ENCODE assay signal across 9 cellular contexts in genomic region chr7:21429021-21429420, GRCh38. TPM values are rescaled to one million over a fixed set of nuclear protein-coding genes. Genes with fewer than 3 reads are reported as not detected.
DNase-seq lines count a peak whose midpoint lies in the region; ATAC-seq and TF ChIP-seq lines count a peak whose summit lies in the region.
"Had no signal": no experiment of that assay in that cellular context is flagged by ENCODE, and none has a peak within 500 bp of the region (broad histone marks: within the 10 kb centered on the region; RNA-seq: fewer than 3 reads in every experiment).

No MANE protein-coding gene starts in this region.

- no peaks in the 10 kb centered on the region for H3K9me2 ChIP-seq in hepatocyte (replicated peaks; ENCODE audit: insufficient read depth)

- H3K27ac ChIP-seq in WERI-Rb-1 (peak overlapping the region; percentile 99), hepatocyte (no peak overlapping the region)

- H3K9me3 ChIP-seq in WERI-Rb-1 (ENCODE audit: severe bottlenecking) (no peaks in the 10 kb centered on the region), hepatocyte (ENCODE audit: low read depth) (no peaks in the 10 kb centered on the region)

- TF ChIP-seq CTCF in WERI-Rb-1 (IDR thresholded peaks at IDR 0.05; ENCODE audit: low read depth, low read length) (no peak), hepatocyte (IDR thresholded peaks at IDR 0.05; ENCODE audit: poor library complexity) (no peak)

- peak overlapping the region; percentile 95 for H3K27ac Mint-ChIP-seq in activated CD4-positive, alpha-beta T cell treated with anti-CD3 and anti-CD28 coated beads, Interleukin-2, amount 10 ng/mL, durations not matched to agents 24 days and 14 days
- peak overlapping the region in 1 of 2 donors; percentile 14 for H3K27ac Mint-ChIP-seq in stimulated activated naive CD8-positive, alpha-beta T cell treated with anti-CD3 and anti-CD28 coated beads, Interleukin-15, amount 100 ng/mL, for 72 hours

- no peak for DNase-seq in activated CD4-positive, alpha-beta T cell treated with anti-CD3 and anti-CD28 coated beads, Interleukin-2, amount 10 ng/mL, durations not matched to agents 24 days and 14 days
- no peak for DNase-seq in activated CD4-positive, alpha-beta T cell treated with anti-CD3 and anti-CD28 coated beads, Interleukin-2, amount 50 U/mL, for 1 hour
- no peak for DNase-seq in WERI-Rb-1
- no peak for DNase-seq in hepatocyte (ENCODE audit: low spot score)
- DNase-seq in stimulated activated naive CD8-positive, alpha-beta T cell treated with anti-CD3 and anti-CD28 coated beads, Interleukin-15, amount 100 ng/mL, for 72 hours: no peak
- no peak for DNase-seq in activated gamma-delta T cell (lab: John Stamatoyannopoulos, UW)
- DNase-seq in NCI-H2029 treated with DMSO at 0.1 percent for 48 hours (lab: John Stamatoyannopoulos, UW): no peak
- DNase-seq: foreskin keratinocyte had no signal

- peaks cover 9% of the 10 kb centered on the region for H3K79me2 ChIP-seq in hepatocyte

- no peaks in the 10 kb centered on the region for H3K27me3 Mint-ChIP-seq in activated CD4-positive, alpha-beta T cell treated with anti-CD3 and anti-CD28 coated beads, Interleukin-2, amount 10 ng/mL, durations not matched to agents 24 days and 14 days
- no peaks in the 10 kb centered on the region for H3K27me3 Mint-ChIP-seq in stimulated activated naive CD8-positive, alpha-beta T cell treated with anti-CD3 and anti-CD28 coated beads, Interleukin-15, amount 100 ng/mL, for 72 hours

- no peaks in the 10 kb centered on the region for H3K9me3 Mint-ChIP-seq in activated CD4-positive, alpha-beta T cell treated with anti-CD3 and anti-CD28 coated beads, Interleukin-2, amount 10 ng/mL, durations not matched to agents 24 days and 14 days
- H3K9me3 Mint-ChIP-seq in stimulated activated naive CD8-positive, alpha-beta T cell treated with anti-CD3 and anti-CD28 coated beads, Interleukin-15, amount 100 ng/mL, for 72 hours: no peaks in the 10 kb centered on the region

- whole genome bisulfite sequencing in hepatocyte (ENCODE audit: low lambda C conversion rate, missing lambda C conversion rate): 45% methylated on average over 3 of the region's 3 CpGs

- H3K36me3 ChIP-seq in WERI-Rb-1 (peaks cover 13% of the 10 kb centered on the region), hepatocyte (replicated peaks; ENCODE audit: insufficient read depth, low read depth) (no peaks in the 10 kb centered on the region)

- H3K27me3 ChIP-seq in WERI-Rb-1 (ENCODE audit: insufficient read depth, low read depth, severe bottlenecking): no peaks in the 10 kb centered on the region
- no peaks in the 10 kb centered on the region for H3K27me3 ChIP-seq in hepatocyte
- H3K27me3 ChIP-seq: foreskin keratinocyte had no signal

- intact Hi-C loops in activated CD4-positive, alpha-beta T cell treated with anti-CD3 and anti-CD28 coated beads, Interleukin-2, amount 10 ng/mL, durations not matched to agents 24 days and 14 days (cut with micrococcal nuclease): loop anchor here (1.0 to 10.0 kb wide), 7 partner anchors 8 to 1753 kb away; partner anchors contain the start of genes DNAH11, HYCC1 and NUP42

- peak overlapping the region; percentile 75 for H3K4me2 ChIP-seq in hepatocyte

- peak overlapping the region; percentile 89 for H3K4me3 ChIP-seq in WERI-Rb-1 (ENCODE audit: low read depth, low read length)
- H3K4me3 ChIP-seq in hepatocyte: peak overlapping the region; percentile 33

- H3K4me3 Mint-ChIP-seq in activated CD4-positive, alpha-beta T cell treated with anti-CD3 and anti-CD28 coated beads, Interleukin-2, amount 10 ng/mL, durations not matched to agents 24 days and 14 days: peak overlapping the region; percentile 96
- H3K4me3 Mint-ChIP-seq in stimulated activated naive CD8-positive, alpha-beta T cell treated with anti-CD3 and anti-CD28 coated beads, Interleukin-15, amount 100 ng/mL, for 72 hours: peak overlapping the region; percentile 94 to 98

- peaks cover 6% of the 10 kb centered on the region for H3K4me1 ChIP-seq in hepatocyte (ENCODE audit: insufficient read depth)

- H3K4me1 Mint-ChIP-seq in activated CD4-positive, alpha-beta T cell treated with anti-CD3 and anti-CD28 coated beads, Interleukin-2, amount 10 ng/mL, durations not matched to agents 24 days and 14 days: peaks cover 50% of the 10 kb centered on the region
- peaks cover 52% of the 10 kb centered on the region for H3K4me1 Mint-ChIP-seq in stimulated activated naive CD8-positive, alpha-beta T cell treated with anti-CD3 and anti-CD28 coated beads, Interleukin-15, amount 100 ng/mL, for 72 hours

- H4K20me1 ChIP-seq in hepatocyte (ENCODE audit: insufficient read depth, poor library complexity, severe bottlenecking): no peaks in the 10 kb centered on the region

- H3K36me3 Mint-ChIP-seq in activated CD4-positive, alpha-beta T cell treated with anti-CD3 and anti-CD28 coated beads, Interleukin-2, amount 10 ng/mL, durations not matched to agents 24 days and 14 days (ENCODE audit: low read depth): peaks cover 40% of the 10 kb centered on the region

- H2AFZ ChIP-seq in hepatocyte: peak overlapping the region; percentile 31

- ATAC-seq in stimulated activated naive CD8-positive, alpha-beta T cell treated with anti-CD3 and anti-CD28 coated beads, Interleukin-15, amount 100 ng/mL, for 72 hours: no peak
- ATAC-seq in HG03175 (IDR thresholded peaks at IDR 0.05; ENCODE audit: unreplicated experiment): no peak

RNA-seq across cellular contexts. Expression of gene SP4, which starts 1.1 kb away (rescaled TPM):
- 20.4 and 20.8 TPM in 2 replicates for total RNA-seq in activated CD4-positive, alpha-beta T cell treated with anti-CD3 and anti-CD28 coated beads, Interleukin-2, amount 10 ng/mL, durations not matched to agents 24 days and 14 days
- 7.5 and 8.0 TPM in 2 replicates for total RNA-seq in hepatocyte
- polyA plus RNA-seq in hepatocyte: 1.4 and 2.6 TPM in 2 replicates
